1 cellular context compared by ENCODE assay signal in the genomic region with DNA sequence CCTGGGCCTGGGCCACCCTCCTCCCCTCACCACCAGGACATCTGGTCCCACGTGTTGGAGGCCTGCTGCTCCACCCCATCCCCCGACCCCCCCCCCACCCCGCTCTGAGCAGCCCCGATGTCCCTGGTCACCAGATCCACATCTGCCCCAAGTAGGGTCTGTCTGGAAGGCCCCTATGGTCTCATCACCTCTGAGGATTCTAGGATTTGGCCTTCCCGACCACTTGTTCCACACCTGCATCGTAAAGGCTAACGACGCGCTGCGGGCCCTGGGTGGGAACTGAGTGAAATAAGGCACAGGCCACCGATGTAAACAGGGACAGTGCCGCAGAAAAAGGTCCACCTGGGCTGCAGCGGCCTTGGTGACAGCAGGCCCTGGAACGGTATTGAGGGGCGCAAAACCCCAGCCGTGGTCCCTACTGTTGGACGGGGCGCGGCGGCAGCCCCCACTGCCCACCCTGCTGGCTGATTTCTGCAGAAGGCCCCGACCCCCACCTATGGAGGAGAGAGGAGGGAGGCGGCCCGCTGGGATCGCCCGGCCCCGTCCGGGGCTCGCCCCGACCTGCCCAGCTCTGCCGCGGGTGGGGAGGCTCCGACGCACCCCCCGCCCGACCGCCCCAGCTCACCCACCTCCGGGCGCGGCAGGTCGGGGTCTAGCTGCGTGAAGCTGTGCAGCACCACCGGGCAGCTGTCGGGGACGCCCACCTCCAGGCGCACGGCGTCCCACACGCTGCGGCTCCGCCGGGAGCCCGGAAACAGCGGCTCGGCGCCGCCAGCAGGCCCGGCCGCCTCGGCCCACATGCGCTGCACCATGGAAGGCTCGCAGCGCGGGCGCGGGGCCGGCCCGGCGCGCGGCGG.
A peak's percentile ranks its signal among the peaks of the same experiment; 100 is the strongest.
TF ChIP-seq lines count a peak whose summit lies in the region.

No MANE protein-coding gene starts in this region.

TF ChIP-seq in K562, 482 proteins besides CTCF, POLR2A, EP300 and RAD21 (continued from another document and continues in another):
- TF ChIP-seq KDM5B (IDR thresholded peaks at IDR 0.05; ENCODE audit: insufficient replicate concordance, low read depth, low read length) (peak; percentile 44), ZNF311 (CRISPR knock-in tag; IDR thresholded peaks at IDR 0.05) (no peak), RBFOX2 (IDR thresholded peaks at IDR 0.05; ENCODE audit: low read depth, low read length) (peak; percentile 65), CCAR2 (IDR thresholded peaks at IDR 0.05; ENCODE audit: low read depth, low read length) (no peak), NFYB (IDR thresholded peaks at IDR 0.05; ENCODE audit: extremely low read depth, insufficient read length) (no peak), ZBTB11 (CRISPR knock-in tag; IDR thresholded peaks at IDR 0.05) (peak in 1 of 3 experiments; percentile 79; a peak in 2 of 6 replicates), ZNF696 (CRISPR knock-in tag; conservative IDR thresholded peaks at IDR 0.05) (no peak), PURB (CRISPR knock-in tag; IDR thresholded peaks at IDR 0.05; ENCODE audit: low read depth) (no peak), E2F3 (CRISPR knock-in tag; IDR thresholded peaks at IDR 0.05) (0 out of 2 replicates have a peak, but pooled peaks have one; percentile 33), ZNF77 (CRISPR knock-in tag; IDR thresholded peaks at IDR 0.05) (no peak), XRCC3 (IDR thresholded peaks at IDR 0.05) (no peak), HIVEP1 (CRISPR knock-in tag; IDR thresholded peaks at IDR 0.05) (no peak), UBTF (IDR thresholded peaks at IDR 0.05; ENCODE audit: borderline replicate concordance in 1 of 2, low read depth in 2 of 2, low read length in 2 of 2) (peak in 1 of 2 experiments; percentile 87; a peak in 2 of 4 replicates), MNT (conservative IDR thresholded peaks at IDR 0.05) (0 out of 4 replicates have a peak, but pooled peaks of 1 of the 2 experiments have one; percentile 25), FOXA3 (CRISPR knock-in tag; conservative IDR thresholded peaks at IDR 0.05 in 1 of 2, IDR thresholded peaks at IDR 0.05 in 1 of 2) (no peak; a peak in 1 of 4 replicates), ZNF133 (CRISPR knock-in tag; IDR thresholded peaks at IDR 0.05) (no peak), TCF7 (IDR thresholded peaks at IDR 0.05; ENCODE audit: borderline replicate concordance) (no peak), SAP30 (IDR thresholded peaks at IDR 0.05; ENCODE audit: borderline replicate concordance, insufficient read depth, low read depth, low read length, poor library complexity, severe bottlenecking) (peak; percentile 61), KLF10 (CRISPR knock-in tag; IDR thresholded peaks at IDR 0.05) (no peak), CHD1 (IDR thresholded peaks at IDR 0.05; ENCODE audit: low read length) (no peak), ASH1L (IDR thresholded peaks at IDR 0.05; ENCODE audit: borderline replicate concordance, low read depth, partially characterized antibody) (no peak), BHLHE40 (IDR thresholded peaks at IDR 0.05; ENCODE audit: low read length) (no peak), CXXC5 (CRISPR knock-in tag; IDR thresholded peaks at IDR 0.05) (peak; percentile 8; the same call in 1 of the 2 replicates), NFIC (IDR thresholded peaks at IDR 0.05) (no peak), CHD2 (IDR thresholded peaks at IDR 0.05; ENCODE audit: low read depth, low read length) (no peak), NR2C2 (CRISPR knock-in tag; IDR thresholded peaks at IDR 0.05) (no peak), NR2C2 (tag; IDR thresholded peaks at IDR 0.05) (no peak), RB1 (IDR thresholded peaks at IDR 0.05; ENCODE audit: low read depth) (peak; percentile 35; the same call in 1 of the 2 replicates), BRCA1 (IDR thresholded peaks at IDR 0.05) (no peak), BRCA1 (CRISPR knock-in tag; IDR thresholded peaks at IDR 0.05) (no peak), ETV5 (CRISPR knock-in tag; IDR thresholded peaks at IDR 0.05; ENCODE audit: low read depth) (no peak), ZNF830 (CRISPR knock-in tag; IDR thresholded peaks at IDR 0.05) (peak; percentile 58; the same call in 1 of the 2 replicates), ZFX (CRISPR knock-in tag; IDR thresholded peaks at IDR 0.05) (peak; percentile 69), ZNF143 (CRISPR knock-in tag; IDR thresholded peaks at IDR 0.05) (no peak), NCOA2 (IDR thresholded peaks at IDR 0.05; ENCODE audit: partially characterized antibody in 2 of 2) (no peak), HMGN3 (IDR thresholded peaks at IDR 0.05; ENCODE audit: borderline replicate concordance, extremely low read depth, insufficient read length, low read depth, low read length) (peak; percentile 64), BDP1 (IDR thresholded peaks at IDR 0.05; ENCODE audit: insufficient read depth, insufficient read length) (no peak), BCLAF1 (IDR thresholded peaks at IDR 0.05; ENCODE audit: borderline replicate concordance in 1 of 2, control insufficient read depth in 1 of 2, low read depth in 2 of 2, low read length in 1 of 2) (no peak), OTX1 (CRISPR knock-in tag; IDR thresholded peaks at IDR 0.05) (no peak), NFE2 (IDR thresholded peaks at IDR 0.05; ENCODE audit: low read depth) (no peak), SRSF1 (IDR thresholded peaks at IDR 0.05; ENCODE audit: low read depth, low read length) (no peak)
- TF ChIP-seq, protein P1, sequence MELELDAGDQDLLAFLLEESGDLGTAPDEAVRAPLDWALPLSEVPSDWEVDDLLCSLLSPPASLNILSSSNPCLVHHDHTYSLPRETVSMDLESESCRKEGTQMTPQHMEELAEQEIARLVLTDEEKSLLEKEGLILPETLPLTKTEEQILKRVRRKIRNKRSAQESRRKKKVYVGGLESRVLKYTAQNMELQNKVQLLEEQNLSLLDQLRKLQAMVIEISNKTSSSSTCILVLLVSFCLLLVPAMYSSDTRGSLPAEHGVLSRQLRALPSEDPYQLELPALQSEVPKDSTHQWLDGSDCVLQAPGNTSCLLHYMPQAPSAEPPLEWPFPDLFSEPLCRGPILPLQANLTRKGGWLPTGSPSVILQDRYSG (tag; conservative IDR thresholded peaks at IDR 0.05; ENCODE audit: low read depth) = no peak
- TF ChIP-seq, protein P2, sequence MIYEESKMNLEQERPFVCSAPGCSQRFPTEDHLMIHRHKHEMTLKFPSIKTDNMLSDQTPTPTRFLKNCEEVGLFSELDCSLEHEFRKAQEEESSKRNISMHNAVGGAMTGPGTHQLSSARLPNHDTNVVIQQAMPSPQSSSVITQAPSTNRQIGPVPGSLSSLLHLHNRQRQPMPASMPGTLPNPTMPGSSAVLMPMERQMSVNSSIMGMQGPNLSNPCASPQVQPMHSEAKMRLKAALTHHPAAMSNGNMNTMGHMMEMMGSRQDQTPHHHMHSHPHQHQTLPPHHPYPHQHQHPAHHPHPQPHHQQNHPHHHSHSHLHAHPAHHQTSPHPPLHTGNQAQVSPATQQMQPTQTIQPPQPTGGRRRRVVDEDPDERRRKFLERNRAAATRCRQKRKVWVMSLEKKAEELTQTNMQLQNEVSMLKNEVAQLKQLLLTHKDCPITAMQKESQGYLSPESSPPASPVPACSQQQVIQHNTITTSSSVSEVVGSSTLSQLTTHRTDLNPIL (CRISPR knock-in tag; IDR thresholded peaks at IDR 0.05) = no peak
- TF ChIP-seq, protein P3, sequence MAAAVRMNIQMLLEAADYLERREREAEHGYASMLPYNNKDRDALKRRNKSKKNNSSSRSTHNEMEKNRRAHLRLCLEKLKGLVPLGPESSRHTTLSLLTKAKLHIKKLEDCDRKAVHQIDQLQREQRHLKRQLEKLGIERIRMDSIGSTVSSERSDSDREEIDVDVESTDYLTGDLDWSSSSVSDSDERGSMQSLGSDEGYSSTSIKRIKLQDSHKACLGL (CRISPR knock-in tag; IDR thresholded peaks at IDR 0.05; ENCODE audit: borderline replicate concordance, poor library complexity, severe bottlenecking) = no peak
- TF ChIP-seq, protein P4, sequence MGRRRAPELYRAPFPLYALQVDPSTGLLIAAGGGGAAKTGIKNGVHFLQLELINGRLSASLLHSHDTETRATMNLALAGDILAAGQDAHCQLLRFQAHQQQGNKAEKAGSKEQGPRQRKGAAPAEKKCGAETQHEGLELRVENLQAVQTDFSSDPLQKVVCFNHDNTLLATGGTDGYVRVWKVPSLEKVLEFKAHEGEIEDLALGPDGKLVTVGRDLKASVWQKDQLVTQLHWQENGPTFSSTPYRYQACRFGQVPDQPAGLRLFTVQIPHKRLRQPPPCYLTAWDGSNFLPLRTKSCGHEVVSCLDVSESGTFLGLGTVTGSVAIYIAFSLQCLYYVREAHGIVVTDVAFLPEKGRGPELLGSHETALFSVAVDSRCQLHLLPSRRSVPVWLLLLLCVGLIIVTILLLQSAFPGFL (CRISPR knock-in tag; IDR thresholded peaks at IDR 0.05) = no peak
